ENCODE assay signal across 15 cellular contexts in genomic region chr6:121549741-121550140, GRCh38.
DNase-seq lines count a peak whose midpoint lies in the region; ATAC-seq, FAIRE-seq and TF ChIP-seq lines count a peak whose summit lies in the region.
"Had no signal": no experiment of that assay in that cellular context is flagged by ENCODE, and none has a peak within 500 bp of the region (broad histone marks: within the 10 kb centered on the region; RNA-seq: fewer than 3 reads in every experiment).

No MANE protein-coding gene starts in this region.

- no peaks in the 10 kb centered on the region for H3K36me3 ChIP-seq in keratinocyte (ENCODE audit: control insufficient read depth in 2 of 2, extremely low read depth in 1 of 2, insufficient read depth in 2 of 2, low read length in 2 of 2)
- H3K36me3 ChIP-seq: transverse colon had no signal

- dilution Hi-C loops in keratinocyte (cut with MboI; ENCODE audit: extremely low pct_ligation_motif_present, low sequenced_read_pairs), result no loop called here

- POLR2A ChIA-PET in AG04449 (lab: Yijun Ruan, JAX), result interaction anchor here (1.4 kb wide), 1 partner anchor 113 kb away, joined by 4 read pairs; no protein-coding TSS in a partner anchor

- H3K9me1 ChIP-seq in keratinocyte (ENCODE audit: control insufficient read depth, extremely low read depth, insufficient read depth, low read length), result no peaks in the 10 kb centered on the region

- no peaks in the 10 kb centered on the region for H3K9me3 ChIP-seq in keratinocyte (ENCODE audit: control insufficient read depth, low read depth, low read length)
- H3K9me3 ChIP-seq: transverse colon had no signal

- H3K36me3 Mint-ChIP-seq in T-helper 2 cell treated with Interferon-gamma antibody and Interleukin-4, amounts not matched to agents 5 μg/mL and 100 μg/mL, for 36 hours (ENCODE audit: low read depth), result no peaks in the 10 kb centered on the region

- H4K20me1 ChIP-seq in keratinocyte (ENCODE audit: control insufficient read depth, extremely low read depth, insufficient read depth, low read length), result no peaks in the 10 kb centered on the region

- H3K9me3 Mint-ChIP-seq in T-helper 2 cell treated with Interferon-gamma antibody and Interleukin-4, amounts not matched to agents 5 μg/mL and 100 μg/mL, for 36 hours, result no peaks in the 10 kb centered on the region

- no peak overlapping the region for H3K9ac ChIP-seq in keratinocyte (ENCODE audit: control insufficient read depth, extremely low read depth, insufficient read depth, low read length)

- no peaks in the 10 kb centered on the region for H3K27me3 Mint-ChIP-seq in T-helper 2 cell treated with Interferon-gamma antibody and Interleukin-4, amounts not matched to agents 5 μg/mL and 100 μg/mL, for 36 hours (ENCODE audit: low read depth)

- H3K4me1 Mint-ChIP-seq in T-helper 2 cell treated with Interferon-gamma antibody and Interleukin-4, amounts not matched to agents 5 μg/mL and 100 μg/mL, for 36 hours (ENCODE audit: low read depth), result no peaks in the 10 kb centered on the region
- H3K4me1 Mint-ChIP-seq: neural crest cell, T-helper 17 cell had no signal

- DNase-seq in AG04449 (ENCODE audit: low read depth, low spot score) (peak; percentile 90), HT1080 (ENCODE audit: low read depth) (peak; percentile 30), astrocyte of the hippocampus (ENCODE audit: low read depth, low spot score) (peak; percentile 56), keratinocyte (ENCODE audit: low read depth, low spot score) (peak; percentile 30), GM12892 (ENCODE audit: insufficient read length) (no peak), NCI-H345 treated with DMSO at 0.1 percent for 48 hours (lab: John Stamatoyannopoulos, UW; ENCODE audit: unreplicated experiment) (no peak)
- DNase-seq in T-helper 2 cell treated with Interferon-gamma antibody and Interleukin-4, amounts not matched to agents 5 μg/mL and 100 μg/mL, for 36 hours (ENCODE audit: low spot score), result no peak
- DNase-seq: activated effector memory CD4-positive, alpha-beta T cell treated with anti-CD3 and anti-CD28 coated beads, Interleukin-2, amount 50 U/mL, for 16 hours; AML-193; DND-41; T-helper 17 cell; transverse colon had no signal

- no peak for TF ChIP-seq POLR2A in GM12892 (IDR thresholded peaks at IDR 0.05; ENCODE audit: low read depth, low read length)

- no peak overlapping the region for H2AFZ ChIP-seq in keratinocyte (ENCODE audit: control insufficient read depth, low read length)

- TF ChIP-seq CTCF in AG04449 (IDR thresholded peaks at IDR 0.05; ENCODE audit: insufficient read depth, low read length, missing control alignments) (no peak), keratinocyte (optimal IDR thresholded peaks at IDR 0.05 in 1 of 3, IDR thresholded peaks at IDR 0.05 in 1 of 3, conservative IDR thresholded peaks at IDR 0.05 in 1 of 3; ENCODE audit: extremely low read depth in 1 of 3, insufficient read depth in 2 of 3, low read length in 3 of 3) (no peak)

- H3K4me3 ChIP-seq in AG04449 (ENCODE audit: low read depth, low read length) (no peak overlapping the region), keratinocyte (ENCODE audit: control insufficient read depth in 2 of 3, extremely low read depth in 1 of 3, insufficient read depth in 2 of 3, low read depth in 1 of 3, low read length in 3 of 3) (no peak overlapping the region)
- H3K4me3 ChIP-seq: transverse colon had no signal

- no peak overlapping the region for H3K27ac Mint-ChIP-seq in T-helper 2 cell treated with Interferon-gamma antibody and Interleukin-4, amounts not matched to agents 5 μg/mL and 100 μg/mL, for 36 hours
- H3K27ac Mint-ChIP-seq: T-helper 17 cell had no signal

- no peak for ATAC-seq in GM18907 (IDR thresholded peaks at IDR 0.05; ENCODE audit: unreplicated experiment)
- ATAC-seq: T-helper 17 cell had no signal

- H3K79me2 ChIP-seq in keratinocyte (ENCODE audit: control insufficient read depth, insufficient read depth, low read length), result no peaks in the 10 kb centered on the region

- peak overlapping the region; percentile 32 for H3K4me2 ChIP-seq in keratinocyte (ENCODE audit: control insufficient read depth, extremely low read depth, insufficient read depth, low read depth, low read length)

- no peak overlapping the region for H3K27ac ChIP-seq in keratinocyte (ENCODE audit: control insufficient read depth, insufficient read depth, low read length)
- H3K27ac ChIP-seq: transverse colon had no signal

- peaks cover 13% of the 10 kb centered on the region for H3K4me1 ChIP-seq in keratinocyte (ENCODE audit: control insufficient read depth, extremely low read depth, insufficient read depth, low read length)
- H3K4me1 ChIP-seq: transverse colon had no signal

- no peaks in the 10 kb centered on the region for H3K27me3 ChIP-seq in keratinocyte (ENCODE audit: control insufficient read depth, extremely low read depth, insufficient read depth, low read length)
- H3K27me3 ChIP-seq: transverse colon had no signal

- H3K4me3 Mint-ChIP-seq in T-helper 2 cell treated with Interferon-gamma antibody and Interleukin-4, amounts not matched to agents 5 μg/mL and 100 μg/mL, for 36 hours, result no peak overlapping the region
- H3K4me3 Mint-ChIP-seq: neural crest cell, T-helper 17 cell had no signal

- FAIRE-seq in keratinocyte (lab: Jason Lieb, UNC), result peak; percentile 67
- FAIRE-seq in GM12892 (lab: Jason Lieb, UNC), result no peak
- FAIRE-seq: colon had no signal

- CTCF ChIA-PET in AG04449 (lab: Yijun Ruan, JAX), result interaction anchor here (1.5 kb wide), 1 partner anchor 300 kb away, joined by 8 read pairs; no protein-coding TSS in a partner anchor

Comparison
In these comparisons a context has a peak if more than half of its experiments do, and no peak if none do; other contexts are left out.
1. DNase-seq: peak in AG04449 (single experiment), HT1080 (single experiment), astrocyte of the hippocampus (single experiment) and keratinocyte (single experiment); none in GM12892 (single experiment), NCI-H345 treated with DMSO at 0.1 percent for 48 hours (single experiment) and T-helper 2 cell treated with Interferon-gamma antibody and Interleukin-4, amounts not matched to agents 5 μg/mL and 100 μg/mL, for 36 hours (single experiment).